In the genomic region with DNA sequence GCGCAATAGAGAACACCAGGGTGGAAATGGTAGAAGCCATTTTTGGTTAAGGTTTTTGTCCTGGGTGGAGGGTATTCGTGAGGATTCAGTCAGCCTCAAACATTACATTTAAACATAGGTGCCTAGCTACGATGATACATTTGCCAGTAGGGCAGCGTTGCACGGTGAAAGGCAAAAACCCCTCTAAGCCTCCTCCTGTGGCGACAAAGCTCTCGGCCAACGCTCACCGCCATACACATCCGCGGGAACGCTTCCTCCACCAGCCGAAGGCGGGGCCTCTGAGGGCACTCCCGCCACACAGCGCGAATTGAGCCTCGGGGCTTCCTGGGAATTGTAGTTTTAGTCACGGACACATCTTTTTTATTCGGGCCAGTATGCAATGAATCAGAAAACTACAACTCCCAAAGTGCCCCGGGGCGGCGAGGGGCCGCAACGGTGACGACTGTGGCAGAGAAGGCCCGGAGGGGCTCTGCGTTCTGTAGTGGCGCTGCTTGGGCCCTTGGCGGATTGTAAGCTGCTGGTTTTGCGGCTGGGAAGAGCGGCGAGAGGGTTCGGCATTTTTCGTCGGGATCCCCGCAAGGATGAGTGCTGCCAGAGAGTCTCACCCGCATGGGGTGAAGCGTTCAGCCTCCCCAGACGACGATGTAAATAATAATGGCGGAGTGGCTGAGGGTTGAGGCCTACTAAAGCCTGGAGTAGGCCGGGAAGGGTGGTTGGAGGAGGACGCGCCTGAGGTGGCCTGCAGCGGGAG, we compare ENCODE assay signal across 8 cellular contexts. TPM values are rescaled to one million over a fixed set of nuclear protein-coding genes. Genes with fewer than 3 reads are reported as not detected.
DNase-seq lines count a peak whose midpoint lies in the region; ATAC-seq and TF ChIP-seq lines count a peak whose summit lies in the region.

A gene (plus strand): TSS at position 450 of the 751 bp plus-strand sequence. CDS start 132 bp downstream, at position 582.

- peaks cover 10% of the 10 kb centered on the region for H3K4me1 Mint-ChIP-seq in GM23338
- peaks cover 12 to 20% (median 15%) of the 10 kb centered on the region in 3 donors for H3K4me1 Mint-ChIP-seq in naive B cell
- peaks cover 21% of the 10 kb centered on the region for H3K4me1 Mint-ChIP-seq in stimulated activated memory B cell treated with anti-CD40 and anti-IgM and Interleukin-4, amounts not matched to agents 10 μg/mL and 1 μg/mL and 100 μg/mL, for 72 hours

- H3K4me2 ChIP-seq in DOHH2 (ENCODE audit: low read length), result peak within 1 kb of the TSS; percentile 53
- H3K4me2 ChIP-seq in GM23338, result peak within 1 kb of the TSS; percentile 89

- peak; percentile 98 for DNase-seq in GM23338 (ENCODE audit: low spot score)
- peak; percentile 96 for DNase-seq in LHCN-M2 (ENCODE audit: low read depth)
- DNase-seq in RPMI8226, result peak; percentile 92
- DNase-seq in activated T-helper 1 cell treated with anti-CD3 and anti-CD28 coated beads, Interleukin-2, amount 50 U/mL, for 16 hours (ENCODE audit: low read depth in 1 of 2, low spot score in 1 of 2), result peak; percentile 86 to 89
- peak; percentile 97 for DNase-seq in fibroblast of gingiva (ENCODE audit: low read depth)
- peak; percentile 98 for DNase-seq in naive B cell

- H3K27me3 ChIP-seq in DOHH2 (ENCODE audit: control insufficient read depth, low read length), result no peaks in the 10 kb centered on the region
- no peaks in the 10 kb centered on the region for H3K27me3 ChIP-seq in GM23338 (ENCODE audit: insufficient read depth)

- ATAC-seq in GM23338 (peak; percentile 97), naive B cell (ENCODE audit: low read depth in 2 of 2) (peak; percentile 90)
- ATAC-seq in stimulated activated memory B cell treated with anti-CD40 and anti-IgM and Interleukin-4, amounts not matched to agents 10 μg/mL and 1 μg/mL and 100 μg/mL, for 72 hours, result peak; percentile 99

- TF ChIP-seq CTCF in DOHH2 (IDR thresholded peaks at IDR 0.05; ENCODE audit: low read depth, low read length, poor library complexity, severe bottlenecking) (no peak), GM23338 (conservative IDR thresholded peaks at IDR 0.05; ENCODE audit: low read depth in 2 of 2) (no peak)

- H3K4me3 ChIP-seq in DOHH2 (ENCODE audit: low read length) (peak within 1 kb of the TSS; percentile 87), GM23338 (peak within 1 kb of the TSS; percentile 73)

- peaks cover 23% of the 10 kb centered on the region for H3K36me3 Mint-ChIP-seq in GM23338 (ENCODE audit: low read depth)
- H3K36me3 Mint-ChIP-seq in naive B cell, result peaks cover 0 to 7% of the 10 kb centered on the region in 2 donors
- H3K36me3 Mint-ChIP-seq in stimulated activated memory B cell treated with anti-CD40 and anti-IgM and Interleukin-4, amounts not matched to agents 10 μg/mL and 1 μg/mL and 100 μg/mL, for 72 hours, result peaks cover 7% of the 10 kb centered on the region

- peaks cover 54% of the 10 kb centered on the region for H3K79me2 ChIP-seq in DOHH2 (ENCODE audit: control insufficient read depth, low read length)
- peaks cover 48% of the 10 kb centered on the region for H3K79me2 ChIP-seq in GM23338 (replicated peaks; ENCODE audit: insufficient read depth)

- no peak within 1 kb of the TSS; the same call in 2 of the 3 replicates for H3K4me3 Mint-ChIP-seq in GM23338
- H3K4me3 Mint-ChIP-seq in naive B cell, result peak within 1 kb of the TSS in 2 of 8 donors; percentile 75 to 81
- H3K4me3 Mint-ChIP-seq in stimulated activated memory B cell treated with anti-CD40 and anti-IgM and Interleukin-4, amounts not matched to agents 10 μg/mL and 1 μg/mL and 100 μg/mL, for 72 hours, result peak within 1 kb of the TSS; percentile 67

- H3K27ac ChIP-seq in DOHH2 (ENCODE audit: low read depth, low read length), result peak within 1 kb of the TSS; percentile 64
- peak within 1 kb of the TSS; percentile 82 for H3K27ac ChIP-seq in GM23338 (ENCODE audit: low read depth)

- no peak within 1 kb of the TSS for H3K27ac Mint-ChIP-seq in GM23338
- peak within 1 kb of the TSS in 4 of 6 donors; percentile 91 to 97 (median 96) for H3K27ac Mint-ChIP-seq in naive B cell
- H3K27ac Mint-ChIP-seq in stimulated activated memory B cell treated with anti-CD40 and anti-IgM and Interleukin-4, amounts not matched to agents 10 μg/mL and 1 μg/mL and 100 μg/mL, for 72 hours, result no peak within 1 kb of the TSS

- H3K36me3 ChIP-seq in DOHH2 (ENCODE audit: control insufficient read depth, low read length) (peaks cover 42% of the 10 kb centered on the region), GM23338 (ENCODE audit: insufficient read depth) (no peaks in the 10 kb centered on the region)

- H3F3A ChIP-seq in DOHH2 (ENCODE audit: control insufficient read depth, insufficient read depth) (no peaks in the 10 kb centered on the region), GM23338 (replicated peaks; ENCODE audit: low read depth) (no peaks in the 10 kb centered on the region)

- H3K4me1 ChIP-seq in DOHH2 (ENCODE audit: control insufficient read depth, low read length), result peaks cover 32% of the 10 kb centered on the region
- peaks cover 19% of the 10 kb centered on the region for H3K4me1 ChIP-seq in GM23338 (ENCODE audit: insufficient read depth)

- H4K20me1 ChIP-seq in DOHH2 (ENCODE audit: control insufficient read depth, insufficient read depth, low read depth, low read length), result peaks cover 22% of the 10 kb centered on the region
- peaks cover 33% of the 10 kb centered on the region for H4K20me1 ChIP-seq in GM23338 (replicated peaks; ENCODE audit: insufficient read depth)

- peak within 1 kb of the TSS; percentile 35 for H2AFZ ChIP-seq in GM23338

- H3K9me2 ChIP-seq in DOHH2 (replicated peaks; ENCODE audit: control insufficient read depth, low read length) (no peaks in the 10 kb centered on the region), GM23338 (ENCODE audit: insufficient read depth) (no peaks in the 10 kb centered on the region)

- no peaks in the 10 kb centered on the region; the same call in 2 of the 3 replicates for H3K9me3 Mint-ChIP-seq in GM23338
- no peaks in the 10 kb centered on the region for H3K9me3 Mint-ChIP-seq in naive B cell
- no peaks in the 10 kb centered on the region for H3K9me3 Mint-ChIP-seq in stimulated activated memory B cell treated with anti-CD40 and anti-IgM and Interleukin-4, amounts not matched to agents 10 μg/mL and 1 μg/mL and 100 μg/mL, for 72 hours

- no peaks in the 10 kb centered on the region for H3K9me3 ChIP-seq in DOHH2 (ENCODE audit: control insufficient read depth, insufficient read depth, low read length)

- H3K27me3 Mint-ChIP-seq in GM23338 (ENCODE audit: insufficient read depth, low read depth, poor library complexity) (no peaks in the 10 kb centered on the region), naive B cell (no peaks in the 10 kb centered on the region)
- no peaks in the 10 kb centered on the region for H3K27me3 Mint-ChIP-seq in stimulated activated memory B cell treated with anti-CD40 and anti-IgM and Interleukin-4, amounts not matched to agents 10 μg/mL and 1 μg/mL and 100 μg/mL, for 72 hours

RNA-seq across cellular contexts. Expression of the gene that starts here (rescaled TPM):
- 164 and 221 TPM in 2 replicates for total RNA-seq in GM23338 (2014; rRNA removed; shearing (Covaris generic))
- polyA plus RNA-seq in GM23338 (2016; fragmentation: Nextera tagmentation; extraction: Ambion mirVana), result 248 and 280 TPM in 2 replicates
- total RNA-seq in LHCN-M2 (2014; rRNA removed), result 175 and 176 TPM in 2 replicates
- polyA plus RNA-seq in LHCN-M2 (2012), result 173 TPM
- polyA plus RNA-seq in naive B cell (ENCODE audit: low read depth in 6 of 6), result 100 to 1,000 TPM; 174 to 230 (median 196) TPM

Comparison
In these comparisons a context has a peak if more than half of its experiments do, and no peak if none do; other contexts are left out.
1. Peak in every context shown above with its lines: DNase-seq, ATAC-seq, H3K4me3 ChIP-seq and H3K27ac ChIP-seq.
2. H3K27ac Mint-ChIP-seq: peak in naive B cell (4 of 6); none in GM23338 (single experiment) and stimulated activated memory B cell treated with anti-CD40 and anti-IgM and Interleukin-4, amounts not matched to agents 10 μg/mL and 1 μg/mL and 100 μg/mL, for 72 hours (single experiment).